20 cellular contexts compared by ENCODE assay signal in the genomic region with DNA sequence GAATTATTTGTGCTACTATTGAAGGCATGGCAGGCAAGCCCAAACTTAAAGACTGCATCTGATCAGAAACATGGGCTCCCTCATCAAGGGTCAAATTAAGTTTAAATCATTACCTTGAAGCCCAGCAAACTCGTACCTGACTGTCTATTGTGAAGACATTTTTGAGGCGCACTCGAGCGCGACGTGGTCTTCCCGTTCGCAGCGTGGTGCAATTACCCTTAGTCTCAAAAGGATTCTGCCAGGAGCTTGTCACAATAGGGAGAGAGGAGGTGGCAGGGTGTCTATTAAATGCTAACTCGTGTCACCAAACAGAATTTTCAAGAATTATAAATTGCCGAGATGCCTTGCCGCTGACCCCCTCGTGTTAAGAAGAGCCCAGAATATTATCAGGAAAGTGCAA.
A peak's percentile ranks its signal among the peaks of the same experiment; 100 is the strongest.
DNase-seq lines count a peak whose midpoint lies in the region; TF ChIP-seq lines count a peak whose summit lies in the region.
"Had no signal": no experiment of that assay in that cellular context is flagged by ENCODE, and none has a peak within 500 bp of the region (broad histone marks: within the 10 kb centered on the region; RNA-seq: fewer than 3 reads in every experiment).

No MANE protein-coding gene starts in this region.

- no peak for TF ChIP-seq CTCF in type B pancreatic cell (conservative IDR thresholded peaks at IDR 0.05)

- peak; percentile 10 for DNase-seq in NCI-H1436 (lab: John Stamatoyannopoulos, UW)
- no peak for DNase-seq in NCI-H1436 treated with DMSO at 0.1 percent for 48 hours (lab: John Stamatoyannopoulos, UW)
- DNase-seq in NCI-H1105 treated with DMSO at 0.1 percent for 48 hours (lab: John Stamatoyannopoulos, UW), result peak; percentile 47
- DNase-seq in left kidney (ENCODE audit: low read depth, low spot score), result peak; percentile 44
- no peak for DNase-seq in type B pancreatic cell (ENCODE audit: extremely low spot score, unreplicated experiment)
- DNase-seq in HCEC 1CT, result no peak
- DNase-seq in activated CD4-positive, alpha-beta T cell treated with anti-CD3 and anti-CD28 coated beads, Interleukin-2, amount 10 ng/mL, durations not matched to agents 24 days and 14 days, result no peak
- DNase-seq: 8988T, Calu3, DMS79 treated with DMSO at 0.1 percent for 48 hours, GF-D8, GOT3, NCI-H1092, NCI-H1694 treated with DMSO at 0.1 percent for 48 hours, NCI-H2081, NCI-H226, NCI-H510A, NCI-H774, PC-3 had no signal

- H3K36me3 Mint-ChIP-seq in type B pancreatic cell, result no peaks in the 10 kb centered on the region
- no peaks in the 10 kb centered on the region for H3K36me3 Mint-ChIP-seq in activated CD4-positive, alpha-beta T cell treated with anti-CD3 and anti-CD28 coated beads, Interleukin-2, amount 10 ng/mL, durations not matched to agents 24 days and 14 days (ENCODE audit: low read depth)
- H3K36me3 Mint-ChIP-seq: IgD-negative memory B cell had no signal

- H3K4me1 Mint-ChIP-seq in type B pancreatic cell (ENCODE audit: unreplicated experiment), result peaks cover 59% of the 10 kb centered on the region
- no peaks in the 10 kb centered on the region for H3K4me1 Mint-ChIP-seq in activated CD4-positive, alpha-beta T cell treated with anti-CD3 and anti-CD28 coated beads, Interleukin-2, amount 10 ng/mL, durations not matched to agents 24 days and 14 days

- peak overlapping the region; percentile 59 for H3K4me3 Mint-ChIP-seq in type B pancreatic cell
- H3K4me3 Mint-ChIP-seq in activated CD4-positive, alpha-beta T cell treated with anti-CD3 and anti-CD28 coated beads, Interleukin-2, amount 10 ng/mL, durations not matched to agents 24 days and 14 days, result no peak overlapping the region
- H3K4me3 Mint-ChIP-seq: IgD-negative memory B cell had no signal

- H3K27me3 Mint-ChIP-seq in type B pancreatic cell, result peaks cover 6% of the 10 kb centered on the region
- no peaks in the 10 kb centered on the region for H3K27me3 Mint-ChIP-seq in activated CD4-positive, alpha-beta T cell treated with anti-CD3 and anti-CD28 coated beads, Interleukin-2, amount 10 ng/mL, durations not matched to agents 24 days and 14 days
- H3K27me3 Mint-ChIP-seq: IgD-negative memory B cell had no signal

- no peaks in the 10 kb centered on the region for H3K9me3 Mint-ChIP-seq in type B pancreatic cell
- no peaks in the 10 kb centered on the region for H3K9me3 Mint-ChIP-seq in activated CD4-positive, alpha-beta T cell treated with anti-CD3 and anti-CD28 coated beads, Interleukin-2, amount 10 ng/mL, durations not matched to agents 24 days and 14 days

- intact Hi-C loops in activated CD4-positive, alpha-beta T cell treated with anti-CD3 and anti-CD28 coated beads, Interleukin-2, amount 10 ng/mL, durations not matched to agents 24 days and 14 days (cut with micrococcal nuclease), result no loop called here

- no peak overlapping the region for H3K27ac Mint-ChIP-seq in type B pancreatic cell
- H3K27ac Mint-ChIP-seq in activated CD4-positive, alpha-beta T cell treated with anti-CD3 and anti-CD28 coated beads, Interleukin-2, amount 10 ng/mL, durations not matched to agents 24 days and 14 days, result no peak overlapping the region
- H3K27ac Mint-ChIP-seq: IgD-negative memory B cell had no signal

Comparison
In these comparisons a context has a peak if more than half of its experiments do, and no peak if none do; other contexts are left out.
1. DNase-seq: peak in NCI-H1436 (single experiment), NCI-H1105 treated with DMSO at 0.1 percent for 48 hours (single experiment) and left kidney (single experiment); none in NCI-H1436 treated with DMSO at 0.1 percent for 48 hours (single experiment), type B pancreatic cell (single experiment), HCEC 1CT (single experiment) and activated CD4-positive, alpha-beta T cell treated with anti-CD3 and anti-CD28 coated beads, Interleukin-2, amount 10 ng/mL, durations not matched to agents 24 days and 14 days (single experiment).